In the genomic region with DNA sequence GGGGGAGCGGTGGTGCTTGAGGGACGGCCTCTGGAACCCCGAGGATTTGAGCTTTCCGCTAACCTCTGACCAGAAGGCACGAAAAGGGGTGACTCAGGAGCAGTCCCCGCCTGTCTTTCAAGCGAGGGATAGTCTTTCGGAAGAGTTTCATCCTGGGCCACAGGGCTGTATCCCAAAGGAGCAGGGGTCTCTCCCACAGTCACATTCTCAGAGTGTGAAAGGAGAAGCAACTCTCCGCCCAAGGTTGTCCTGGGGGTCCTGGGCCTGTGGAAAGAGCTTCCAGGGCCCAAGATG, we compare ENCODE assay signal across 7 cellular contexts. TPM values are rescaled to one million over a fixed set of nuclear protein-coding genes. Genes with fewer than 3 reads are reported as not detected.
DNase-seq lines count a peak whose midpoint lies in the region; ATAC-seq lines count a peak whose summit lies in the region.

No MANE protein-coding gene starts in this region.

- no peak for DNase-seq in stimulated activated naive B cell treated with anti-CD40 and anti-IgM and Interleukin-4, amounts not matched to agents 10 μg/mL and 1 μg/mL and 100 μg/mL, for 72 hours
- DNase-seq in NCI-H187 treated with DMSO at 0.1 percent for 48 hours (lab: John Stamatoyannopoulos, UW) (no peak), NCI-H1092 (lab: John Stamatoyannopoulos, UW) (no peak)

- H3K27me3 ChIP-seq in HUES48 (ENCODE audit: control insufficient read depth, insufficient read depth, low read length), result peaks cover 18% of the 10 kb centered on the region
- peaks cover 32% of the 10 kb centered on the region for H3K27me3 ChIP-seq in iPS-20b (ENCODE audit: insufficient read depth, low read length)

- peak overlapping the region; percentile 69 for H3K27ac ChIP-seq in HUES48 (ENCODE audit: low read depth, low read length)
- H3K27ac ChIP-seq in iPS-20b (ENCODE audit: low read length), result no peak overlapping the region

- peaks cover 11% of the 10 kb centered on the region for H3K36me3 ChIP-seq in HUES48 (ENCODE audit: control insufficient read depth, insufficient read depth, low read length)
- H3K36me3 ChIP-seq in iPS-20b (ENCODE audit: insufficient read depth, low read depth, low read length), result peaks cover 11% of the 10 kb centered on the region; the same call in 1 of the 2 replicates

- peaks cover 13% of the 10 kb centered on the region for H3K4me1 Mint-ChIP-seq in activated T-helper 17 cell treated with anti-CD3 and anti-CD28 coated beads, Interleukin-2, amount 50 U/mL, for 72 hours
- peaks cover 48 to 67% of the 10 kb centered on the region in 2 donors for H3K4me1 Mint-ChIP-seq in stimulated activated naive B cell treated with anti-CD40 and anti-IgM and Interleukin-4, amounts not matched to agents 10 μg/mL and 1 μg/mL and 100 μg/mL, for 72 hours

- no peaks in the 10 kb centered on the region for H3K9me3 Mint-ChIP-seq in activated T-helper 17 cell treated with anti-CD3 and anti-CD28 coated beads, Interleukin-2, amount 50 U/mL, for 72 hours
- H3K9me3 Mint-ChIP-seq in stimulated activated naive B cell treated with anti-CD40 and anti-IgM and Interleukin-4, amounts not matched to agents 10 μg/mL and 1 μg/mL and 100 μg/mL, for 72 hours, result no peaks in the 10 kb centered on the region

- H3K4me3 ChIP-seq in HUES48 (ENCODE audit: low read depth, low read length) (peak overlapping the region; percentile 53), iPS-20b (ENCODE audit: low read length) (peak overlapping the region; percentile 57)

- ATAC-seq in activated T-helper 17 cell treated with anti-CD3 and anti-CD28 coated beads, Interleukin-2, amount 50 U/mL, for 72 hours (replicated peaks), result no peak
- no peak for ATAC-seq in stimulated activated naive B cell treated with anti-CD40 and anti-IgM and Interleukin-4, amounts not matched to agents 10 μg/mL and 1 μg/mL and 100 μg/mL, for 72 hours (replicated peaks)
- ATAC-seq in GM18511 (IDR thresholded peaks at IDR 0.05; ENCODE audit: unreplicated experiment), result no peak

- H3K4me1 ChIP-seq in HUES48 (ENCODE audit: control insufficient read depth, insufficient read depth, low read length) (peaks cover 10% of the 10 kb centered on the region), iPS-20b (ENCODE audit: insufficient read depth, low read length) (peaks cover 5% of the 10 kb centered on the region)

- peak overlapping the region; percentile 86 for H3K27ac Mint-ChIP-seq in activated T-helper 17 cell treated with anti-CD3 and anti-CD28 coated beads, Interleukin-2, amount 50 U/mL, for 72 hours
- H3K27ac Mint-ChIP-seq in stimulated activated naive B cell treated with anti-CD40 and anti-IgM and Interleukin-4, amounts not matched to agents 10 μg/mL and 1 μg/mL and 100 μg/mL, for 72 hours, result peak overlapping the region; percentile 51

- H3K36me3 Mint-ChIP-seq in activated T-helper 17 cell treated with anti-CD3 and anti-CD28 coated beads, Interleukin-2, amount 50 U/mL, for 72 hours (ENCODE audit: low read depth), result peaks cover 26% of the 10 kb centered on the region
- H3K36me3 Mint-ChIP-seq in stimulated activated naive B cell treated with anti-CD40 and anti-IgM and Interleukin-4, amounts not matched to agents 10 μg/mL and 1 μg/mL and 100 μg/mL, for 72 hours, result peaks cover 6 to 11% of the 10 kb centered on the region in 2 donors

- H3K9me3 ChIP-seq in HUES48 (ENCODE audit: control insufficient read depth, insufficient read depth, low read length), result no peaks in the 10 kb centered on the region
- H3K9me3 ChIP-seq in iPS-20b (ENCODE audit: insufficient read depth, low read depth, low read length), result no peaks in the 10 kb centered on the region

- no peak overlapping the region for H3K9ac ChIP-seq in HUES48 (ENCODE audit: low read depth, low read length)
- H3K9ac ChIP-seq in iPS-20b (ENCODE audit: low read depth, low read length), result peak overlapping the region; percentile 75; the same call in 1 of the 2 replicates

- no peaks in the 10 kb centered on the region for H3K27me3 Mint-ChIP-seq in activated T-helper 17 cell treated with anti-CD3 and anti-CD28 coated beads, Interleukin-2, amount 50 U/mL, for 72 hours
- H3K27me3 Mint-ChIP-seq in stimulated activated naive B cell treated with anti-CD40 and anti-IgM and Interleukin-4, amounts not matched to agents 10 μg/mL and 1 μg/mL and 100 μg/mL, for 72 hours, result no peaks in the 10 kb centered on the region

- H3K4me3 Mint-ChIP-seq in activated T-helper 17 cell treated with anti-CD3 and anti-CD28 coated beads, Interleukin-2, amount 50 U/mL, for 72 hours, result peak overlapping the region; percentile 89
- peak overlapping the region; percentile 91 to 92 for H3K4me3 Mint-ChIP-seq in stimulated activated naive B cell treated with anti-CD40 and anti-IgM and Interleukin-4, amounts not matched to agents 10 μg/mL and 1 μg/mL and 100 μg/mL, for 72 hours

RNA-seq across cellular contexts. Expression of a gene that starts 1.4 kb away (rescaled TPM):
- total RNA-seq in activated T-helper 17 cell treated with anti-CD3 and anti-CD28 coated beads, Interleukin-2, amount 50 U/mL, for 72 hours, result 10 to 100 TPM; 19.3 to 25.1 TPM
